Comparison of ENCODE assay signal across 27 cellular contexts in genomic region chr11:2451336-2451735, GRCh38. TPM values are rescaled to one million over a fixed set of nuclear protein-coding genes. Genes with fewer than 3 reads are reported as not detected.
A peak's percentile ranks its signal among the peaks of the same experiment; 100 is the strongest.
DNase-seq lines count a peak whose midpoint lies in the region; ATAC-seq, FAIRE-seq and TF ChIP-seq lines count a peak whose summit lies in the region.
"Had no signal": no experiment of that assay in that cellular context is flagged by ENCODE, and none has a peak within 500 bp of the region (broad histone marks: within the 10 kb centered on the region; RNA-seq: fewer than 3 reads in every experiment).

No MANE protein-coding gene starts in this region.

- TF ChIP-seq POLR2A in right lobe of liver (IDR thresholded peaks at IDR 0.05) (no peak), HepG2 (IDR thresholded peaks at IDR 0.05; ENCODE audit: insufficient read depth in 1 of 2, low read depth in 2 of 2, low read length in 2 of 2) (no peak), ovary (IDR thresholded peaks at IDR 0.05) (no peak)

- no peaks in the 10 kb centered on the region for H4K20me1 ChIP-seq in HepG2 (ENCODE audit: insufficient read depth, low read length)

- TF ChIP-seq RAD21 in HepG2 (CRISPR knock-in tag; IDR thresholded peaks at IDR 0.05) = no peak

- no peak overlapping the region for H3K27ac ChIP-seq in right lobe of liver
- H3K27ac ChIP-seq in HepG2 (ENCODE audit: extremely low read length, insufficient read depth, low read length) = no peak overlapping the region
- no peak overlapping the region for H3K27ac ChIP-seq in ovary
- H3K27ac ChIP-seq: 22Rv1, C4-2B, HL-60, RWPE1 had no signal

- intact Hi-C loops in right lobe of liver (cut with DNase I) = no loop called here
- intact Hi-C loops in HepG2 (cut with micrococcal nuclease; ENCODE audit: unreplicated experiment) = no loop called here
- intact Hi-C loops in ovary (cut with DNase I) = no loop called here

- WGBS in right lobe of liver (ENCODE audit: insufficient coverage, low coverage, low lambda C conversion rate, missing lambda C conversion rate) = no CpG with 5 or more reads among the region's 15 CpGs
- no CpG with 5 or more reads among the region's 15 CpGs for WGBS in HepG2 (ENCODE audit: low lambda C conversion rate)
- WGBS in ovary, 3 donors = 90 to 92% (median 91%) methylated on average over 14 to 15 of the region's 15 CpGs

- no peak for TF ChIP-seq CTCF in right lobe of liver (IDR thresholded peaks at IDR 0.05)
- no peak for TF ChIP-seq CTCF in HepG2 (CRISPR knock-in tag; IDR thresholded peaks at IDR 0.05)
- TF ChIP-seq CTCF in ovary (IDR thresholded peaks at IDR 0.05) = no peak

- H3K79me2 ChIP-seq in HepG2 (ENCODE audit: insufficient read depth, low read length) = no peaks in the 10 kb centered on the region

- no peak overlapping the region for H3K4me2 ChIP-seq in HepG2 (ENCODE audit: low read depth, low read length)

- H3K27me3 ChIP-seq in right lobe of liver (no peaks in the 10 kb centered on the region), HepG2 (ENCODE audit: control insufficient read depth in 1 of 2, insufficient read depth in 2 of 2, low read length in 2 of 2) (peaks cover 25 to 71% of the 10 kb centered on the region in 2 experiments), ovary (no peaks in the 10 kb centered on the region)

- no peak overlapping the region for H2AFZ ChIP-seq in HepG2 (ENCODE audit: low read length)

- in situ Hi-C loops in HepG2 (cut with HindIII; ENCODE audit: extremely low pct_ligation_motif_present, low pct_unique_long_range_greater_than_20kb) = no loop called here

- H3K9me3 ChIP-seq in right lobe of liver = no peaks in the 10 kb centered on the region
- no peaks in the 10 kb centered on the region for H3K9me3 ChIP-seq in HepG2 (ENCODE audit: low read length)
- H3K9me3 ChIP-seq in ovary = no peaks in the 10 kb centered on the region
- H3K9me3 ChIP-seq: Caco-2 had no signal

- H3K4me3 ChIP-seq in right lobe of liver (no peak overlapping the region), HepG2 (replicated peaks in 1 of 3; ENCODE audit: insufficient read depth in 1 of 3, low read depth in 2 of 3, low read length in 3 of 3) (no peak overlapping the region), ovary (no peak overlapping the region)

- no TSS peak for BruUV-seq in HepG2 (replicated peaks; lab: Mats Ljungman, UMichigan)

- no peak for TF ChIP-seq EP300 in HepG2 (IDR thresholded peaks at IDR 0.05; ENCODE audit: low read depth in 2 of 2, low read length in 2 of 2)
- TF ChIP-seq EP300 in HepG2 (CRISPR knock-in tag; IDR thresholded peaks at IDR 0.05; ENCODE audit: borderline replicate concordance) = no peak
- TF ChIP-seq EP300 in ovary (IDR thresholded peaks at IDR 0.05) = no peak

- peak; percentile 12 for DNase-seq in activated CD8-positive, alpha-beta memory T cell treated with anti-CD3 and anti-CD28 coated beads, Interleukin-2, amount 50 U/mL, for 4 hours
- DNase-seq in activated CD8-positive, alpha-beta memory T cell treated with anti-CD3 and anti-CD28 coated beads for 24 hours = no peak
- DNase-seq in right lobe of liver (peak; percentile 16 to 52 (median 40)), HepG2 (ENCODE audit: low spot score) (no peak), ovary (peak in 3 of 5 donors; percentile 2 to 24 (median 7)), dermis blood vessel endothelial cell (no peak)
- DNase-seq: CD8-positive, alpha-beta T cell; DMS79; EL; GDM1; NCI-H1048; NCI-H1417; NCI-H1694 treated with DMSO at 0.1 percent for 48 hours; NCI-H2081; NCI-H2227 treated with DMSO at 0.1 percent for 48 hours; NCI-H526 treated with DMSO at 0.1 percent for 48 hours had no signal

- POLR2A ChIA-PET in HepG2 (lab: Yijun Ruan, JAX) = no interaction called here

- CTCF ChIA-PET in HepG2 (lab: Yijun Ruan, JAX; ENCODE audit: low intra/inter-chr PET ratio, low total read pairs) = no interaction called here

- H3K36me3 ChIP-seq in right lobe of liver = no peaks in the 10 kb centered on the region
- no peaks in the 10 kb centered on the region for H3K36me3 ChIP-seq in HepG2 (replicated peaks in 1 of 2; ENCODE audit: control insufficient read depth in 1 of 2, insufficient read depth in 2 of 2, low read length in 2 of 2)
- no peaks in the 10 kb centered on the region for H3K36me3 ChIP-seq in ovary

- no peak for FAIRE-seq in HepG2 (lab: Jason Lieb, UNC)
- FAIRE-seq: GM12891 had no signal

- H3K4me1 ChIP-seq in right lobe of liver (no peaks in the 10 kb centered on the region), HepG2 (ENCODE audit: insufficient read depth, low read length) (no peaks in the 10 kb centered on the region), ovary (ENCODE audit: insufficient read depth) (no peaks in the 10 kb centered on the region)
- H3K4me1 ChIP-seq: Caco-2 had no signal

- H3K9ac ChIP-seq in HepG2 (ENCODE audit: insufficient read depth, low read depth, low read length) = no peak overlapping the region

- ATAC-seq in right lobe of liver = no peak
- ATAC-seq in HepG2 = no peak
- ATAC-seq in HG03520 (IDR thresholded peaks at IDR 0.05; ENCODE audit: unreplicated experiment) = no peak
- ATAC-seq: CD8-positive, alpha-beta T cell; HCT116 had no signal

RNA-seq across cellular contexts. Expression of gene KCNQ1, which starts 6.5 kb away (rescaled TPM):
- total RNA-seq in right lobe of liver = 1 to 10 TPM in 4 of 6 experiments, under 1 TPM in 2; 0.61 to 2.4 (median 1.8) TPM
- 0.02 TPM in 1 of 2 replicates, not detected in the other for total RNA-seq in HepG2 (2016; rRNA removed; fragmentation: Illumina TruSeq; extraction: Trizol)
- total RNA-seq in HepG2 (2016; cell fraction: cytosol; rRNA removed; fragmentation: Illumina TruSeq; extraction: Trizol; ENCODE audit: low read depth) = not detected in 2 replicates
- not detected in 2 replicates for total RNA-seq in HepG2 (2016; cell fraction: insoluble cytoplasmic fraction; rRNA removed; fragmentation: Illumina TruSeq; extraction: Trizol)
- total RNA-seq in HepG2 (2016; cell fraction: membrane; rRNA removed; fragmentation: Illumina TruSeq; extraction: Trizol) = not detected in 2 replicates
- total RNA-seq in HepG2 (2016; cell fraction: nucleus; rRNA removed; fragmentation: Illumina TruSeq; extraction: Trizol) = not detected in 2 replicates
- polyA plus RNA-seq in HepG2 (2011; rRNA removed) = 0.08 and 0.13 TPM in 2 replicates
- 0.01 TPM in 1 of 2 replicates, not detected in the other for polyA plus RNA-seq in HepG2 (2011; cell fraction: cytosol; rRNA removed)
- 0.09 TPM in 1 of 2 replicates, not detected in the other for polyA plus RNA-seq in HepG2 (2011; cell fraction: nucleus; rRNA removed)
- not detected in 2 replicates for polyA plus RNA-seq in HepG2 (2012)
- not detected in 2 replicates for polyA plus RNA-seq in HepG2 (2016; cell fraction: cytosol; fragmentation: Illumina TruSeq; extraction: Trizol; ENCODE audit: low read depth)
- polyA plus RNA-seq in HepG2 (2016; cell fraction: insoluble cytoplasmic fraction; fragmentation: Illumina TruSeq; extraction: Trizol; ENCODE audit: low read depth) = not detected in 2 replicates
- polyA plus RNA-seq in HepG2 (2016; cell fraction: membrane; fragmentation: Illumina TruSeq; extraction: Trizol; ENCODE audit: low read depth) = not detected in 2 replicates
- not detected in 2 replicates for polyA plus RNA-seq in HepG2 (2016; cell fraction: nucleus; fragmentation: Illumina TruSeq; extraction: Trizol; ENCODE audit: insufficient read depth, low read depth)
- 0.06 and 1.8 TPM in 2 replicates for polyA minus RNA-seq in HepG2 (2011; rRNA and poly(A)+ RNA removed; ENCODE audit: low replicate concordance)
- polyA minus RNA-seq in HepG2 (2011; cell fraction: cytosol; rRNA and poly(A)+ RNA removed) = not detected in 2 replicates
- polyA minus RNA-seq in HepG2 (2011; cell fraction: nucleus; rRNA and poly(A)+ RNA removed) = 0.26 TPM in 1 of 2 replicates, not detected in the other
- 1 to 10 TPM; 1.4 to 9.7 (median 3.8) TPM for total RNA-seq in ovary
- 10 to 100 TPM in 1 of 2 donors, 1 to 10 TPM in 1; 2.5 to 17.2 TPM for polyA plus RNA-seq in ovary
- 0.34 TPM in 1 of 2 replicates, not detected in the other for total RNA-seq in dermis blood vessel endothelial cell
- total RNA-seq: NCI-H460 had no signal

RNA-seq across cellular contexts. Expression of gene TRPM5, which starts 7.0 kb away (rescaled TPM):
- total RNA-seq in right lobe of liver (not detected), HepG2 (2016; rRNA removed; fragmentation: Illumina TruSeq; extraction: Trizol) (not detected in 2 replicates), ovary (under 1 TPM in 2 of 7 donors, not detected in 5; 0.08 to 0.11 TPM), dermis blood vessel endothelial cell (not detected in 2 replicates)
- total RNA-seq in HepG2 (2016; cell fraction: cytosol; rRNA removed; fragmentation: Illumina TruSeq; extraction: Trizol; ENCODE audit: low read depth) = not detected in 2 replicates
- total RNA-seq in HepG2 (2016; cell fraction: insoluble cytoplasmic fraction; rRNA removed; fragmentation: Illumina TruSeq; extraction: Trizol) = not detected in 2 replicates
- not detected in 2 replicates for total RNA-seq in HepG2 (2016; cell fraction: membrane; rRNA removed; fragmentation: Illumina TruSeq; extraction: Trizol)
- total RNA-seq in HepG2 (2016; cell fraction: nucleus; rRNA removed; fragmentation: Illumina TruSeq; extraction: Trizol) = not detected in 2 replicates
- polyA plus RNA-seq in HepG2 (2011; rRNA removed) (0.05 and 0.12 TPM in 2 replicates), ovary (under 1 TPM in 1 of 2 donors, not detected in 1; 0.05 TPM)
- 0.01 and 0.05 TPM in 2 replicates for polyA plus RNA-seq in HepG2 (2011; cell fraction: cytosol; rRNA removed)
- polyA plus RNA-seq in HepG2 (2011; cell fraction: nucleus; rRNA removed) = 0.69 and 1.1 TPM in 2 replicates
- polyA plus RNA-seq in HepG2 (2012) = 0.08 and 0.16 TPM in 2 replicates
- polyA plus RNA-seq in HepG2 (2016; cell fraction: cytosol; fragmentation: Illumina TruSeq; extraction: Trizol; ENCODE audit: low read depth) = not detected in 2 replicates
- not detected in 2 replicates for polyA plus RNA-seq in HepG2 (2016; cell fraction: insoluble cytoplasmic fraction; fragmentation: Illumina TruSeq; extraction: Trizol; ENCODE audit: low read depth)
- polyA plus RNA-seq in HepG2 (2016; cell fraction: membrane; fragmentation: Illumina TruSeq; extraction: Trizol; ENCODE audit: low read depth) = not detected in 2 replicates
- polyA plus RNA-seq in HepG2 (2016; cell fraction: nucleus; fragmentation: Illumina TruSeq; extraction: Trizol; ENCODE audit: insufficient read depth, low read depth) = not detected in 2 replicates
- polyA minus RNA-seq in HepG2 (2011; rRNA and poly(A)+ RNA removed; ENCODE audit: low replicate concordance) = 0.05 and 0.06 TPM in 2 replicates
- polyA minus RNA-seq in HepG2 (2011; cell fraction: cytosol; rRNA and poly(A)+ RNA removed) = not detected in 2 replicates
- polyA minus RNA-seq in HepG2 (2011; cell fraction: nucleus; rRNA and poly(A)+ RNA removed) = 0.13 and 0.25 TPM in 2 replicates
- total RNA-seq: B cell, Caco-2, H4, NCI-H460 had no signal

RNA-seq across cellular contexts. Expression of gene TSSC4, which starts 50.8 kb away (rescaled TPM):
- total RNA-seq in right lobe of liver (10 to 100 TPM; 17.6 to 27.0 (median 19.5) TPM), HepG2 (2016; rRNA removed; fragmentation: Illumina TruSeq; extraction: Trizol) (51.5 and 58.6 TPM in 2 replicates), ovary (10 to 100 TPM; 37.1 to 73.4 (median 49.4) TPM), dermis blood vessel endothelial cell (56.6 and 87.6 TPM in 2 replicates)
- total RNA-seq in HepG2 (2016; cell fraction: cytosol; rRNA removed; fragmentation: Illumina TruSeq; extraction: Trizol; ENCODE audit: low read depth) = 48.9 and 55.7 TPM in 2 replicates
- 51.6 and 61.0 TPM in 2 replicates for total RNA-seq in HepG2 (2016; cell fraction: insoluble cytoplasmic fraction; rRNA removed; fragmentation: Illumina TruSeq; extraction: Trizol)
- 52.4 and 71.0 TPM in 2 replicates for total RNA-seq in HepG2 (2016; cell fraction: membrane; rRNA removed; fragmentation: Illumina TruSeq; extraction: Trizol)
- total RNA-seq in HepG2 (2016; cell fraction: nucleus; rRNA removed; fragmentation: Illumina TruSeq; extraction: Trizol) = 29.5 and 34.5 TPM in 2 replicates
- polyA plus RNA-seq in HepG2 (2011; rRNA removed) (16.2 and 20.5 TPM in 2 replicates), ovary (10 to 100 TPM in 1 of 2 donors, 1 to 10 TPM in 1; 1.3 to 41.7 TPM)
- 13.8 and 24.4 TPM in 2 replicates for polyA plus RNA-seq in HepG2 (2011; cell fraction: cytosol; rRNA removed)
- polyA plus RNA-seq in HepG2 (2011; cell fraction: nucleus; rRNA removed) = 33.5 and 35.1 TPM in 2 replicates
- polyA plus RNA-seq in HepG2 (2012) = 17.3 and 21.8 TPM in 2 replicates
- 29.9 and 32.8 TPM in 2 replicates for polyA plus RNA-seq in HepG2 (2016; cell fraction: cytosol; fragmentation: Illumina TruSeq; extraction: Trizol; ENCODE audit: low read depth)
- 34.6 and 35.0 TPM in 2 replicates for polyA plus RNA-seq in HepG2 (2016; cell fraction: insoluble cytoplasmic fraction; fragmentation: Illumina TruSeq; extraction: Trizol; ENCODE audit: low read depth)
- polyA plus RNA-seq in HepG2 (2016; cell fraction: membrane; fragmentation: Illumina TruSeq; extraction: Trizol; ENCODE audit: low read depth) = 34.0 and 36.0 TPM in 2 replicates
- polyA plus RNA-seq in HepG2 (2016; cell fraction: nucleus; fragmentation: Illumina TruSeq; extraction: Trizol; ENCODE audit: insufficient read depth, low read depth) = 42.1 and 44.0 TPM in 2 replicates
- polyA minus RNA-seq in HepG2 (2011; rRNA and poly(A)+ RNA removed; ENCODE audit: low replicate concordance) = 19.1 and 32.1 TPM in 2 replicates
- 12.8 and 15.7 TPM in 2 replicates for polyA minus RNA-seq in HepG2 (2011; cell fraction: cytosol; rRNA and poly(A)+ RNA removed)
- 26.6 and 27.8 TPM in 2 replicates for polyA minus RNA-seq in HepG2 (2011; cell fraction: nucleus; rRNA and poly(A)+ RNA removed)

Comparison
In these comparisons a context has a peak if more than half of its experiments do, and no peak if none do; other contexts are left out.
1. DNase-seq: peak in activated CD8-positive, alpha-beta memory T cell treated with anti-CD3 and anti-CD28 coated beads, Interleukin-2, amount 50 U/mL, for 4 hours (single experiment), right lobe of liver (3 of 3) and ovary (3 of 5); none in activated CD8-positive, alpha-beta memory T cell treated with anti-CD3 and anti-CD28 coated beads for 24 hours (single experiment), HepG2 (single experiment) and dermis blood vessel endothelial cell (single experiment).